In genomic region chr9:123686131-123686848, GRCh38 we compare ENCODE assay signal across 11 cellular contexts.
DNase-seq lines count a peak whose midpoint lies in the region; ATAC-seq and TF ChIP-seq lines count a peak whose summit lies in the region.
"Had no signal": no experiment of that assay in that cellular context is flagged by ENCODE, and none has a peak within 500 bp of the region (broad histone marks: within the 10 kb centered on the region; RNA-seq: fewer than 3 reads in every experiment).

No MANE protein-coding gene starts in this region.

- no peak overlapping the region for H3K4me3 ChIP-seq in GM23248

- no peak overlapping the region for H3K27ac ChIP-seq in GM23248
- H3K27ac ChIP-seq in epithelial cell of prostate = no peak overlapping the region

- H3K79me2 ChIP-seq in GM23248 (ENCODE audit: insufficient read depth) = no peaks in the 10 kb centered on the region

- no peaks in the 10 kb centered on the region for H3K9me3 ChIP-seq in GM23248 (ENCODE audit: low read depth)

- H3K4me3 Mint-ChIP-seq in nephron progenitor cell = no peak overlapping the region

- H3F3A ChIP-seq in GM23248 (ENCODE audit: insufficient read depth) = no peaks in the 10 kb centered on the region

- peaks cover 4% of the 10 kb centered on the region; the same call in 1 of the 2 replicates for H3K4me1 ChIP-seq in GM23248 (ENCODE audit: insufficient read depth)

- H3K9ac ChIP-seq in GM23248 = no peak overlapping the region

- H3K36me3 Mint-ChIP-seq in nephron progenitor cell (ENCODE audit: low read depth) = peaks cover 18% of the 10 kb centered on the region

- TF ChIP-seq CTCF in nephron progenitor cell (IDR thresholded peaks at IDR 0.05) = no peak

- no peak overlapping the region for H2AFZ ChIP-seq in GM23248

- peaks cover 16% of the 10 kb centered on the region for H3K9me3 Mint-ChIP-seq in nephron progenitor cell

- no peaks in the 10 kb centered on the region for H3K27me3 ChIP-seq in GM23248 (replicated peaks; ENCODE audit: insufficient read depth)

- in situ Hi-C loops in GM23248 (cut with MboI) = no loop called here

- 54 to 56% methylated on average over 5 of the region's 5 CpGs for WGBS in GM23248 (ENCODE audit: low coverage in 1 of 2, low lambda C conversion rate in 2 of 2, missing lambda C conversion rate in 2 of 2), 2 experiments

- DNase-seq in GM23248 (peak; percentile 45), NCI-H446 treated with DMSO at 0.1 percent for 48 hours (lab: John Stamatoyannopoulos, UW) (peak; percentile 36), epithelial cell of prostate (ENCODE audit: low read depth, low spot score) (peak; percentile 22), nephron progenitor cell (no peak), NOMO-1 treated with DMSO at 0.1 percent for 48 hours (lab: John Stamatoyannopoulos, UW; ENCODE audit: unreplicated experiment) (no peak), cerebellar nuclear complex (lab: John Stamatoyannopoulos, UW) (no peak), RPMI8226 (no peak)
- DNase-seq: central memory CD4-positive, alpha-beta T cell; GDM1; stimulated activated naive CD4-positive, alpha-beta T cell treated with Interleukin-2 at 50 U/mL for 16 hours had no signal

- H4K20me1 ChIP-seq in GM23248 (ENCODE audit: insufficient read depth) = no peaks in the 10 kb centered on the region

- no peaks in the 10 kb centered on the region for H3K27me3 Mint-ChIP-seq in nephron progenitor cell (ENCODE audit: low read depth, poor library complexity)

- no peaks in the 10 kb centered on the region for H3K9me2 ChIP-seq in GM23248 (ENCODE audit: insufficient read depth)

- H3K36me3 ChIP-seq in GM23248 (ENCODE audit: low read depth) = no peaks in the 10 kb centered on the region

- no peak overlapping the region for H3K4me2 ChIP-seq in GM23248 (ENCODE audit: unreplicated experiment)

- peaks cover 75% of the 10 kb centered on the region for H3K4me1 Mint-ChIP-seq in nephron progenitor cell

- peak overlapping the region; percentile 91 for H3K27ac Mint-ChIP-seq in nephron progenitor cell

- ATAC-seq in GM21717 (IDR thresholded peaks at IDR 0.05; ENCODE audit: unreplicated experiment) = no peak

Comparison
In these comparisons a context has a peak if more than half of its experiments do, and no peak if none do; other contexts are left out.
1. DNase-seq: peak in GM23248 (single experiment), NCI-H446 treated with DMSO at 0.1 percent for 48 hours (single experiment) and epithelial cell of prostate (single experiment); none in nephron progenitor cell (single experiment), NOMO-1 treated with DMSO at 0.1 percent for 48 hours (single experiment), cerebellar nuclear complex (0 of 2) and RPMI8226 (single experiment).